In genomic region chr20:63587256-63587655, GRCh38 we compare ENCODE assay signal across 21 cellular contexts. TPM values are rescaled to one million over a fixed set of nuclear protein-coding genes. Genes with fewer than 3 reads are reported as not detected.
"Had no signal": no experiment of that assay in that cellular context is flagged by ENCODE, and none has a peak within 500 bp of the region (broad histone marks: within the 10 kb centered on the region; RNA-seq: fewer than 3 reads in every experiment).

No MANE protein-coding gene starts in this region.

- DNase-seq: effector memory CD4-positive, alpha-beta T cell; hippocampal formation; kidney glomerular epithelial cell; mammary epithelial cell; occipital lobe; small intestine; stimulated activated CD4-positive, alpha-beta T cell treated with anti-CD3 and anti-CD28 coated beads, Interleukin-12 subunit alpha, Interleukin-12 subunit beta, amount 100 ng/mL, for 4 hours; stomach; substantia nigra; trophoblast cell had no signal

- H3K27ac ChIP-seq: coronary artery, stomach had no signal

- H3K27me3 Mint-ChIP-seq: natural killer cell treated with Interleukin-12 subunit alpha and Interleukin-12 subunit beta and Interleukin-15 and Interleukin-18, amount 100 ng/mL, for 72 hours had no signal

- H3K9me3 Mint-ChIP-seq: natural killer cell treated with Interleukin-12 subunit alpha and Interleukin-12 subunit beta and Interleukin-15 and Interleukin-18, amount 100 ng/mL, for 72 hours had no signal

- H3K4me3 ChIP-seq: coronary artery, heart left ventricle, mucosa of descending colon, stomach had no signal

- H3K36me3 Mint-ChIP-seq: natural killer cell treated with Interleukin-12 subunit alpha and Interleukin-12 subunit beta and Interleukin-15 and Interleukin-18, amount 100 ng/mL, for 72 hours had no signal

- ATAC-seq: mucosa of descending colon; natural killer cell treated with Interleukin-12 subunit alpha and Interleukin-12 subunit beta and Interleukin-15 and Interleukin-18, amount 100 ng/mL, for 72 hours; right cardiac atrium had no signal

- H3K27ac Mint-ChIP-seq: natural killer cell treated with Interleukin-12 subunit alpha and Interleukin-12 subunit beta and Interleukin-15 and Interleukin-18, amount 100 ng/mL, for 72 hours had no signal

- FAIRE-seq: endometrium, frontal cortex, small intestine had no signal

- H3K4me3 Mint-ChIP-seq: natural killer cell treated with Interleukin-12 subunit alpha and Interleukin-12 subunit beta and Interleukin-15 and Interleukin-18, amount 100 ng/mL, for 72 hours had no signal

- H3K9me3 ChIP-seq: heart left ventricle, mucosa of descending colon, stomach had no signal

- H3K4me1 ChIP-seq: heart left ventricle had no signal

- H3K27me3 ChIP-seq: heart left ventricle, stomach had no signal

RNA-seq across cellular contexts. Expression of gene SRMS, which starts 39.7 kb away (rescaled TPM):
- total RNA-seq: cerebellum; fibroblast of lung; frontal cortex; glomerular endothelial cell; heart left ventricle; natural killer cell treated with Interleukin-12 subunit alpha and Interleukin-12 subunit beta and Interleukin-15 and Interleukin-18, amount 100 ng/mL, for 72 hours; occipital lobe; right cardiac atrium had no signal
- polyA plus RNA-seq: fibroblast of lung, heart left ventricle, right cardiac atrium, small intestine, urinary bladder had no signal

RNA-seq across cellular contexts. Expression of gene PTK6, which starts 50.1 kb away (rescaled TPM):
- total RNA-seq: cerebellum, frontal cortex, glomerular endothelial cell had no signal
- polyA plus RNA-seq: fibroblast of lung had no signal
